ENCODE assay signal across 18 cellular contexts in genomic region chr18:64165906-64166305, GRCh38. TPM values are rescaled to one million over a fixed set of nuclear protein-coding genes. Genes with fewer than 3 reads are reported as not detected.
DNase-seq lines count a peak whose midpoint lies in the region; ATAC-seq, FAIRE-seq and TF ChIP-seq lines count a peak whose summit lies in the region.
"Had no signal": no experiment of that assay in that cellular context is flagged by ENCODE, and none has a peak within 500 bp of the region (broad histone marks: within the 10 kb centered on the region; RNA-seq: fewer than 3 reads in every experiment).

No MANE protein-coding gene starts in this region.

- H3K27ac ChIP-seq in brain microvascular endothelial cell (peak overlapping the region; percentile 4), mesenchymal stem cell (ENCODE audit: low read length, poor library complexity, severe bottlenecking) (peak overlapping the region; percentile 56)
- H3K27ac ChIP-seq: BLaER1, left ventricle myocardium inferior, parathyroid adenoma had no signal

- H3K79me1 ChIP-seq in mesenchymal stem cell (replicated peaks; ENCODE audit: low read length, poor library complexity, severe bottlenecking), result no peaks in the 10 kb centered on the region

- no peak overlapping the region for H2BK15ac ChIP-seq in mesenchymal stem cell (ENCODE audit: low read depth, poor library complexity, severe bottlenecking)

- in situ Hi-C loops in brain microvascular endothelial cell (cut with HindIII; ENCODE audit: low pct_ligation_motif_present, low sequenced_read_pairs), result no loop called here

- H3K9me3 ChIP-seq in MG63 (no peaks in the 10 kb centered on the region), mesenchymal stem cell (ENCODE audit: control insufficient read depth, low read length) (no peaks in the 10 kb centered on the region)
- H3K9me3 ChIP-seq: BLaER1, left ventricle myocardium inferior had no signal

- no peak overlapping the region for H2AFZ ChIP-seq in mesenchymal stem cell (ENCODE audit: low read depth, low read length)
- H2AFZ ChIP-seq: parathyroid adenoma had no signal

- no peak overlapping the region for H3K23ac ChIP-seq in mesenchymal stem cell (ENCODE audit: low read length in 2 of 2)

- H3K4ac ChIP-seq in mesenchymal stem cell (ENCODE audit: low read depth in 1 of 2, low read length in 2 of 2), result no peak overlapping the region

- H2BK120ac ChIP-seq in mesenchymal stem cell (ENCODE audit: low read depth, low read length), result no peak overlapping the region

- TF ChIP-seq CTCF in brain microvascular endothelial cell (IDR thresholded peaks at IDR 0.05; ENCODE audit: low read depth, low read length, missing control alignments), result no peak

- no peak overlapping the region for H3K14ac ChIP-seq in mesenchymal stem cell (ENCODE audit: low read length in 2 of 2)

- no peak overlapping the region for H3K4me2 ChIP-seq in mesenchymal stem cell (ENCODE audit: low read length, poor library complexity, severe bottlenecking)
- H3K4me2 ChIP-seq: BLaER1 had no signal

- no peaks in the 10 kb centered on the region for H3K27me3 ChIP-seq in MG63
- no peaks in the 10 kb centered on the region for H3K27me3 ChIP-seq in brain microvascular endothelial cell (replicated peaks)
- no peaks in the 10 kb centered on the region for H3K27me3 ChIP-seq in mesenchymal stem cell (ENCODE audit: control insufficient read depth in 1 of 2, insufficient read depth in 1 of 2, low read length in 2 of 2)
- H3K27me3 ChIP-seq: BLaER1 had no signal

- H3K9ac ChIP-seq in mesenchymal stem cell (ENCODE audit: low read length), result no peak overlapping the region
- H3K9ac ChIP-seq: BLaER1, parathyroid adenoma had no signal

- H2BK5ac ChIP-seq in mesenchymal stem cell (ENCODE audit: low read depth, low read length, poor library complexity, severe bottlenecking), result no peak overlapping the region

- no peak for TF ChIP-seq POLR2A in GM12892 (IDR thresholded peaks at IDR 0.05; ENCODE audit: low read depth, low read length)

- H3K4me3 ChIP-seq in MG63 (no peak overlapping the region), brain microvascular endothelial cell (ENCODE audit: low read depth, low read length) (no peak overlapping the region), mesenchymal stem cell (ENCODE audit: insufficient read depth in 1 of 2, low read depth in 1 of 2, low read length in 2 of 2) (no peak overlapping the region)
- H3K4me3 ChIP-seq: BLaER1, left ventricle myocardium inferior had no signal

- H3K18ac ChIP-seq in mesenchymal stem cell (ENCODE audit: low read depth in 1 of 2, low read length in 2 of 2), result no peak overlapping the region

- H3K4me1 ChIP-seq in mesenchymal stem cell (ENCODE audit: control insufficient read depth, insufficient read depth, low read depth, low read length), result peaks cover 1% of the 10 kb centered on the region
- H3K4me1 ChIP-seq: BLaER1, left ventricle myocardium inferior had no signal

- no peak overlapping the region for H2AK5ac ChIP-seq in mesenchymal stem cell (ENCODE audit: low read length, severe bottlenecking)

- ATAC-seq in GM21526 (IDR thresholded peaks at IDR 0.05; ENCODE audit: low FRiP score, unreplicated experiment), result no peak
- ATAC-seq: activated T-cell treated with anti-CD3 and anti-CD28 coated beads, Interleukin-2, amount 50 U/mL, for 4 hours; Panc1; stimulated activated naive CD8-positive, alpha-beta T cell treated with anti-CD3 and anti-CD28 coated beads, Interleukin-15, Interleukin-2, amounts not matched to agents 100 U/mL and 50 U/mL, for 24 hours had no signal

- H4K8ac ChIP-seq in mesenchymal stem cell (ENCODE audit: low read length), result no peak overlapping the region

- H2BK12ac ChIP-seq in mesenchymal stem cell (ENCODE audit: low read length in 2 of 2), result no peak overlapping the region

- WGBS in mesenchymal stem cell, result no CpG with 5 or more reads among the region's 2 CpGs

- DNase-seq in GM12892 (ENCODE audit: insufficient read length) (no peak), MG63 (peak; percentile 65), brain microvascular endothelial cell (peak; percentile 83), mesenchymal stem cell (peak; percentile 25), MV-4-11 (lab: John Stamatoyannopoulos, UW) (no peak)
- DNase-seq in activated CD8-positive, alpha-beta memory T cell treated with anti-CD3 and anti-CD28 coated beads, Interleukin-2, amount 50 U/mL, for 48 hours, result no peak
- DNase-seq: activated T-cell treated with anti-CD3 and anti-CD28 coated beads, Interleukin-2, amount 50 U/mL, for 4 hours; effector memory CD4-positive, alpha-beta T cell; foreskin melanocyte; left ventricle myocardium inferior; NCI-H1092; NCI-H526; stimulated activated naive CD8-positive, alpha-beta T cell treated with anti-CD3 and anti-CD28 coated beads, Interleukin-15, Interleukin-2, amounts not matched to agents 100 U/mL and 50 U/mL, for 24 hours; trophoblast cell had no signal

- FAIRE-seq in GM12892 (lab: Jason Lieb, UNC), result peak; percentile 36

- no peak overlapping the region for H4K91ac ChIP-seq in mesenchymal stem cell (ENCODE audit: low read length)

- H3K36me3 ChIP-seq in MG63 (no peaks in the 10 kb centered on the region), brain microvascular endothelial cell (replicated peaks) (no peaks in the 10 kb centered on the region), mesenchymal stem cell (ENCODE audit: control insufficient read depth in 1 of 2, insufficient read depth in 2 of 2, low read depth in 1 of 2, low read length in 2 of 2) (no peaks in the 10 kb centered on the region)
- H3K36me3 ChIP-seq: BLaER1, left ventricle myocardium inferior had no signal

RNA-seq across cellular contexts. Expression of gene LINC00305, which starts 17.0 kb away (rescaled TPM):
- not detected for polyA plus RNA-seq in GM12892 (2012; ENCODE audit: missing spikeins)
- total RNA-seq in MG63 (2014; rRNA removed; shearing (Covaris generic); ENCODE audit: low replicate concordance), result not detected in 2 replicates
- polyA plus RNA-seq in mesenchymal stem cell (2013, experiment 1 of 2), result not detected
- not detected for polyA plus RNA-seq in mesenchymal stem cell (2013, experiment 2 of 2)
- total RNA-seq: activated T-cell treated with anti-CD3 and anti-CD28 coated beads, Interleukin-2, amount 50 U/mL, for 4 hours; left ventricle myocardium inferior had no signal

Comparison
In these comparisons a context has a peak if more than half of its experiments do, and no peak if none do; other contexts are left out.
1. DNase-seq: peak in MG63 (single experiment), brain microvascular endothelial cell (single experiment) and mesenchymal stem cell (single experiment); none in GM12892 (single experiment), MV-4-11 (single experiment) and activated CD8-positive, alpha-beta memory T cell treated with anti-CD3 and anti-CD28 coated beads, Interleukin-2, amount 50 U/mL, for 48 hours (single experiment).